Comparison of ENCODE assay signal across 3 cellular contexts in genomic region chr4:58611012-58611411, GRCh38.
"Had no signal": no experiment of that assay in that cellular context is flagged by ENCODE, and none has a peak within 500 bp of the region (broad histone marks: within the 10 kb centered on the region; RNA-seq: fewer than 3 reads in every experiment).

No MANE protein-coding gene starts in this region.

- DNase-seq: GDM1, GF-D8 had no signal

- H3K4me3 ChIP-seq: GM12878 had no signal

- ATAC-seq: GM12878 had no signal
